8 cellular contexts compared by ENCODE assay signal in genomic region chr13:30792257-30793000, GRCh38. TPM values are rescaled to one million over a fixed set of nuclear protein-coding genes. Genes with fewer than 3 reads are reported as not detected.
DNase-seq lines count a peak whose midpoint lies in the region; TF ChIP-seq lines count a peak whose summit lies in the region.

No MANE protein-coding gene starts in this region.

- H2AFZ ChIP-seq in Karpas-422 (ENCODE audit: low read length), result no peak overlapping the region

- H3K27ac ChIP-seq in liver (ENCODE audit: low read depth in 1 of 2, low read length in 2 of 2) (no peak overlapping the region), Karpas-422 (ENCODE audit: low read length) (no peak overlapping the region)

- TF ChIP-seq RAD21 in liver (IDR thresholded peaks at IDR 0.05), result peak; percentile 45 to 46

- H3K4me1 ChIP-seq in liver (ENCODE audit: control insufficient read depth in 4 of 4, insufficient read depth in 4 of 4, low read length in 3 of 4) (peaks cover 0 to 18% (median 8%) of the 10 kb centered on the region in 4 donors), Karpas-422 (ENCODE audit: low read length) (peaks cover 9% of the 10 kb centered on the region)

- no peak overlapping the region for H3K4me2 ChIP-seq in Karpas-422 (ENCODE audit: low read depth, low read length, poor library complexity, severe bottlenecking)

- H3K4me1 Mint-ChIP-seq in chondrocyte (ENCODE audit: low read depth) (peaks cover 53% of the 10 kb centered on the region), type B pancreatic cell (ENCODE audit: unreplicated experiment) (peaks cover 38% of the 10 kb centered on the region)

- H3K4me3 ChIP-seq in AG04449 (ENCODE audit: low read depth, low read length) (no peak overlapping the region), liver (ENCODE audit: low read depth in 1 of 3, low read length in 3 of 3) (no peak overlapping the region), Karpas-422 (ENCODE audit: low read length) (no peak overlapping the region)

- peak; percentile 69 for DNase-seq in AG04449 (ENCODE audit: low read depth, low spot score)
- peak; percentile 94 for DNase-seq in M059J (ENCODE audit: low read depth)
- no peak for DNase-seq in chondrocyte (ENCODE audit: low spot score)
- peak; percentile 76 for DNase-seq in type B pancreatic cell (ENCODE audit: extremely low spot score, unreplicated experiment)
- DNase-seq in Karpas-422, result no peak
- DNase-seq in NCI-H1930 (lab: John Stamatoyannopoulos, UW), result no peak
- DNase-seq in OCI-M2 (lab: John Stamatoyannopoulos, UW; ENCODE audit: unreplicated experiment), result no peak

- CTCF ChIA-PET in AG04449 (lab: Yijun Ruan, JAX), result interaction anchor here (0.8 to 2.5 kb wide), 22 partner anchors 11 to 536 kb away, joined by 3 to 30 read pairs (median 4); no protein-coding TSS in a partner anchor

- H3K27ac Mint-ChIP-seq in chondrocyte (ENCODE audit: unreplicated experiment), result peak overlapping the region; percentile 57
- H3K27ac Mint-ChIP-seq in type B pancreatic cell, result peak overlapping the region; percentile 72

- no peaks in the 10 kb centered on the region for H3K79me2 ChIP-seq in Karpas-422 (ENCODE audit: low read length)

- H3K36me3 ChIP-seq in liver (ENCODE audit: control insufficient read depth in 4 of 4, insufficient read depth in 3 of 4, low read depth in 1 of 4, low read length in 3 of 4) (no peaks in the 10 kb centered on the region), Karpas-422 (ENCODE audit: insufficient read depth, low read length) (no peaks in the 10 kb centered on the region)

- H3K36me3 Mint-ChIP-seq in chondrocyte (ENCODE audit: low read depth) (no peaks in the 10 kb centered on the region), type B pancreatic cell (no peaks in the 10 kb centered on the region)

- no peaks in the 10 kb centered on the region for H3K9me2 ChIP-seq in Karpas-422 (replicated peaks; ENCODE audit: insufficient read depth, low read length)

- H3K27me3 ChIP-seq in liver (ENCODE audit: control insufficient read depth in 4 of 4, insufficient read depth in 4 of 4, low read length in 3 of 4) (no peaks in the 10 kb centered on the region), Karpas-422 (ENCODE audit: low read length) (no peaks in the 10 kb centered on the region)

- H3K9me3 Mint-ChIP-seq in chondrocyte (ENCODE audit: low read depth) (no peaks in the 10 kb centered on the region), type B pancreatic cell (no peaks in the 10 kb centered on the region)

- H3K9me3 ChIP-seq in liver (ENCODE audit: control insufficient read depth in 4 of 4, low read length in 3 of 4), result no peaks in the 10 kb centered on the region
- no peaks in the 10 kb centered on the region for H3K9me3 ChIP-seq in Karpas-422 (ENCODE audit: low read length)

- peak; percentile 68 for TF ChIP-seq CTCF in AG04449 (IDR thresholded peaks at IDR 0.05; ENCODE audit: insufficient read depth, low read length, missing control alignments)
- peak; percentile 79 for TF ChIP-seq CTCF in chondrocyte (IDR thresholded peaks at IDR 0.05)
- TF ChIP-seq CTCF in liver (IDR thresholded peaks at IDR 0.05; ENCODE audit: low read depth, low read length, missing input control), result no peak
- TF ChIP-seq CTCF in type B pancreatic cell (conservative IDR thresholded peaks at IDR 0.05), result peak; percentile 53

- POLR2A ChIA-PET in AG04449 (lab: Yijun Ruan, JAX), result interaction anchor here (0.6 to 1.8 kb wide), 4 partner anchors 78 to 179 kb away, joined by 3 to 8 read pairs (median 4); partner anchors contain the start of gene USPL1

- no peaks in the 10 kb centered on the region for H3K27me3 Mint-ChIP-seq in chondrocyte (ENCODE audit: low read depth)
- no peaks in the 10 kb centered on the region for H3K27me3 Mint-ChIP-seq in type B pancreatic cell

- WGBS in liver, result 43% methylated on average over 12 of the region's 12 CpGs

- no peaks in the 10 kb centered on the region for H4K20me1 ChIP-seq in Karpas-422 (ENCODE audit: insufficient read depth, low read depth, low read length)

- H3K9ac ChIP-seq in liver (ENCODE audit: low read depth in 1 of 2, low read length in 2 of 2) (no peak overlapping the region), Karpas-422 (ENCODE audit: low read length) (no peak overlapping the region)

- H3K4me3 Mint-ChIP-seq in chondrocyte (ENCODE audit: unreplicated experiment), result no peak overlapping the region
- peak overlapping the region; percentile 68 for H3K4me3 Mint-ChIP-seq in type B pancreatic cell

TF ChIP-seq in liver, 16 proteins besides CTCF, POLR2A, EP300 and RAD21:
- TF ChIP-seq EGR1 (IDR thresholded peaks at IDR 0.05; ENCODE audit: low read depth in 2 of 2) (no peak), RXRA (IDR thresholded peaks at IDR 0.05) (peak in 1 of 2 donors; percentile 68), ZBTB33 (IDR thresholded peaks at IDR 0.05) (no peak), FOXA1 (IDR thresholded peaks at IDR 0.05) (no peak), JUND (IDR thresholded peaks at IDR 0.05) (no peak), FOXA2 (IDR thresholded peaks at IDR 0.05) (no peak), MAX (IDR thresholded peaks at IDR 0.05) (no peak), YY1 (IDR thresholded peaks at IDR 0.05) (peak; percentile 27), SP1 (IDR thresholded peaks at IDR 0.05) (peak; percentile 27), GABPA (IDR thresholded peaks at IDR 0.05 in 1 of 2, conservative IDR thresholded peaks at IDR 0.05 in 1 of 2) (no peak), HNF4G (IDR thresholded peaks at IDR 0.05) (no peak), REST (IDR thresholded peaks at IDR 0.05) (no peak), NR2F2 (IDR thresholded peaks at IDR 0.05) (peak; percentile 74), ATF3 (IDR thresholded peaks at IDR 0.05) (no peak), HNF4A (conservative IDR thresholded peaks at IDR 0.05) (peak in 1 of 2 donors; percentile 14), TAF1 (conservative IDR thresholded peaks at IDR 0.05) (no peak)

RNA-seq across cellular contexts. Expression of gene ALOX5AP, which starts 57.1 kb away (rescaled TPM):
- 0.52 and 1.2 TPM in 2 replicates for total RNA-seq in M059J (2014; rRNA removed; shearing (Covaris generic))
- 0.57 to 2.1 TPM (median 1.1 TPM) in 3 replicates for total RNA-seq in chondrocyte
- total RNA-seq in liver, result 1 to 10 TPM; 3.5 to 6.7 TPM
- polyA plus RNA-seq in liver, result 1 to 10 TPM; 3.8 to 4.3 TPM
- 0.31 TPM in 1 of 2 replicates, not detected in the other for total RNA-seq in type B pancreatic cell (ENCODE audit: low replicate concordance)
- total RNA-seq in Karpas-422 (2014; rRNA removed; shearing (Covaris generic); ENCODE audit: low replicate concordance), result 314 and 512 TPM in 2 replicates

Comparison
In these comparisons a context has a peak if more than half of its experiments do, and no peak if none do; other contexts are left out.
1. DNase-seq: peak in AG04449 (single experiment), M059J (single experiment) and type B pancreatic cell (single experiment); none in chondrocyte (single experiment), Karpas-422 (single experiment), NCI-H1930 (0 of 2) and OCI-M2 (single experiment).
2. RNA of gene ALOX5AP, which starts 57.1 kb away (total RNA-seq): 314 to 512 TPM in Karpas-422; 3.5 to 6.7 TPM in liver, 0.52 to 1.2 TPM in M059J, 0.57 to 2.1 TPM in chondrocyte and 0.31 TPM in type B pancreatic cell; every median in the first group is over 10 times any median in the second.